21 cellular contexts compared by ENCODE assay signal in the genomic region with DNA sequence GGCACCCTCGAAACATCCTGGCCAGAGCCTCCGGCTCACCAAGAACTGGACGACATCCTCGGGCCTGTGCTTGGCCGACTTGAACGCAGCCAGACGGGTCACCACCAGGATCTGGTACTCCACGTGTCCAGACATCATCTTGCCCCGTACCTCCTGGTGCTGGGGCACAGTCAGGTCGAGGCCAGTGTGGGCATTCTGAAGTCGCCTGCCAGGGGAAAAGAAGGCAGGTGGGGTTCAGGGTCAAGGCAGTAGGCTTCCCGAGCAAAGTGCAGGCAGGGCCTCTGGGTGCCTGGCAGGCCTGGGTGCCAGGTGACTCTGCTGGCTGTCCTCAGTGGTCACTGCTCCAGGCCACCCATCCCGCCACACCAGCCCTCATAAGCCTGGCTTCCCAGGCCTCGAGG.
"Had no signal": no experiment of that assay in that cellular context is flagged by ENCODE, and none has a peak within 500 bp of the region (broad histone marks: within the 10 kb centered on the region; RNA-seq: fewer than 3 reads in every experiment).

No MANE protein-coding gene starts in this region.

- H3K27me3 ChIP-seq: left lung, pancreas, right lobe of liver, suprapubic skin, tibial nerve, upper lobe of right lung, vagina had no signal

- H3K36me3 ChIP-seq: neural progenitor cell, pancreas had no signal

- H3K4me2 ChIP-seq: neural progenitor cell had no signal

- H3K9me3 ChIP-seq: left lung, pancreas, right lobe of liver, suprapubic skin, tibial nerve, upper lobe of right lung, vagina had no signal

- H3K9ac ChIP-seq: neural progenitor cell had no signal

- H2AFZ ChIP-seq: neural progenitor cell had no signal

- ATAC-seq: left lung; natural killer cell treated with Interleukin-12 subunit alpha and Interleukin-12 subunit beta and Interleukin-15 and Interleukin-18, amount 100 ng/mL, for 72 hours; pancreas; right lobe of liver; upper lobe of right lung had no signal

- H3K27ac ChIP-seq: coronary artery, left lung, neural progenitor cell, pancreas, right lobe of liver, suprapubic skin, tibial nerve, upper lobe of right lung, vagina had no signal

- H3K4me3 ChIP-seq: coronary artery, left lung, lung, neural progenitor cell, pancreas, right lobe of liver, suprapubic skin, tibial nerve, upper lobe of right lung, vagina had no signal

- H3K4me1 ChIP-seq: neural progenitor cell had no signal

- DNase-seq: effector CD4-positive, alpha-beta T cell; endodermal cell; erythroblast; foreskin melanocyte; islet precursor cell; mesenchymal stem cell; midbrain; occipital lobe; stimulated activated CD4-positive, alpha-beta T cell treated with anti-CD3 and anti-CD28 coated beads, Interleukin-2, amount 100 ng/mL, for 24 hours; stimulated activated naive CD4-positive, alpha-beta T cell treated with Interleukin-2 at 50 U/mL for 16 hours; upper lobe of right lung had no signal
